In genomic region chr10:37681617-37681999, GRCh38 we compare ENCODE assay signal across 1 cellular context.
TF ChIP-seq lines count a peak whose summit lies in the region.

No MANE protein-coding gene starts in this region.

TF ChIP-seq in HepG2, 621 proteins besides CTCF, POLR2A, EP300 and RAD21 (continued from another document):
- TF ChIP-seq ARID5B (CRISPR knock-in tag; IDR thresholded peaks at IDR 0.05), result no peak
- TF ChIP-seq GATA4 (IDR thresholded peaks at IDR 0.05; ENCODE audit: borderline replicate concordance, low read depth), result no peak
- no peak for TF ChIP-seq KLF16 (CRISPR knock-in tag; IDR thresholded peaks at IDR 0.05)
- TF ChIP-seq TOPORS (CRISPR knock-in tag; IDR thresholded peaks at IDR 0.05), result no peak
